17 cellular contexts compared by ENCODE assay signal in the genomic region with DNA sequence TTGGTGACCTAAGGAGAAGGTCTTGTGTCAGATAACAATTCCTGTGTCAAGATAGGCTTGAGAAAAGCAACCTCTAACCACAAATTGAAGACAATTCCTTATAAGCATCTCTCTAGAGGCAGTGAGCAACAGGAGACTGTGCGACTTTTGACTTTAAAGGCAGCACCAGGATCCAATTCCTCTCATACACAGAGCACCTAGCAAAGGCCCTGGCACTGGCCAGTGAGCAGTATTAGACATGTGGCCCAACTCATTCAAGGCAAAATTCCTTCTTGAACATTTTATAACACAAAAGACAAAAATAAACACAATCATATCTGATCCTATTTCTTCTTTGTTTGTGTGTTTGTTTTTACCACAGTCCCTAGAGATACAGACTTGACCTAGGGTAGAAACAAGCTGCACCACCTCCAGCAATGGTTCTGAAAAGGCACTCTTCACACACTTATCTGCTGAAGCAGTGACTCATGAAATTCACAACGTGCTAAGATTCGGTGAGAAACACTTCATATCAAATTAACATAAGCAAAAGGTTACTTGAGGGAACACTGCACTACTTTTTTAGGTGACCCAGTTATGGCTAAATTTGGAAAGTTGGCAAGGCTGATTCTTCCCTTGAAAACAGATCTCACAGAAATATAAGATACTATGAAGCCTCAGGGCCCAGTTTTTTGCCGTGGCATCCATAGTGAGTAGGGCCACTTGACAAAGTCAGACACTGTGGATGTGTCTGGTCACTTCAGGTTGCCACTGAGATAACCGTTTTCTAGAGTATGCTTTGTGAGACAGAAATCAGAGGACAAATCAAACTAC.
"Had no signal": no experiment of that assay in that cellular context is flagged by ENCODE, and none has a peak within 500 bp of the region (broad histone marks: within the 10 kb centered on the region; RNA-seq: fewer than 3 reads in every experiment).

No MANE protein-coding gene starts in this region.

- H3K36me3 ChIP-seq: breast epithelium, esophagus muscularis mucosa, thoracic aorta, uterus had no signal

- H3K4me3 Mint-ChIP-seq: activated naive CD8-positive, alpha-beta T cell; activated T-cell treated with anti-CD3 and anti-CD28 coated beads, Interleukin-2, amount 50 U/mL, for 4 hours; neural crest cell; stimulated activated naive CD8-positive, alpha-beta T cell treated with anti-CD3 and anti-CD28 coated beads, Interleukin-15, amount 100 ng/mL, for 72 hours had no signal

- H3K4me1 Mint-ChIP-seq: neural crest cell; stimulated activated naive CD8-positive, alpha-beta T cell treated with anti-CD3 and anti-CD28 coated beads, Interleukin-15, amount 100 ng/mL, for 72 hours had no signal

- H3K27me3 ChIP-seq: breast epithelium, esophagus muscularis mucosa, uterus had no signal

- H3K27ac ChIP-seq: breast epithelium, esophagus muscularis mucosa, parathyroid adenoma, thoracic aorta, uterus had no signal

- H2AFZ ChIP-seq: parathyroid adenoma had no signal

- H3K36me3 Mint-ChIP-seq: activated naive CD8-positive, alpha-beta T cell had no signal

- H3K4me3 ChIP-seq: breast epithelium, esophagus muscularis mucosa, thoracic aorta, uterus had no signal

- H3K9me3 ChIP-seq: breast epithelium, esophagus muscularis mucosa, thoracic aorta, uterus had no signal

- DNase-seq: activated CD4-positive, alpha-beta T cell treated with anti-CD3 and anti-CD28 coated beads for 1 hour; activated CD4-positive, alpha-beta T cell treated with anti-CD3 and anti-CD28 coated beads, Interleukin-2, amount 50 U/mL, for 48 hours; activated gamma-delta T cell; activated T-cell treated with anti-CD3 and anti-CD28 coated beads, Interleukin-2, amount 50 U/mL, for 4 hours; stimulated activated CD4-positive, alpha-beta T cell treated with anti-CD3 and anti-CD28 coated beads, Interleukin-2, amount 100 ng/mL, for 48 hours; stimulated activated naive CD8-positive, alpha-beta T cell treated with anti-CD3 and anti-CD28 coated beads, Interleukin-15, amount 100 ng/mL, for 72 hours; T-helper 9 cell; uterus had no signal

- H3K27ac Mint-ChIP-seq: activated naive CD8-positive, alpha-beta T cell; stimulated activated naive CD8-positive, alpha-beta T cell treated with anti-CD3 and anti-CD28 coated beads, Interleukin-15, amount 100 ng/mL, for 72 hours had no signal

- FAIRE-seq: islet of Langerhans had no signal

- H3K9ac ChIP-seq: parathyroid adenoma had no signal

- H3K79me2 ChIP-seq: parathyroid adenoma had no signal

- H3K27me3 Mint-ChIP-seq: activated naive CD8-positive, alpha-beta T cell; stimulated activated naive CD8-positive, alpha-beta T cell treated with anti-CD3 and anti-CD28 coated beads, Interleukin-15, amount 100 ng/mL, for 72 hours had no signal

- ATAC-seq: activated T-cell treated with anti-CD3 and anti-CD28 coated beads, Interleukin-2, amount 50 U/mL, for 4 hours; left lobe of liver; sciatic nerve; stimulated activated naive CD8-positive, alpha-beta T cell treated with anti-CD3 and anti-CD28 coated beads, Interleukin-15, amount 100 ng/mL, for 72 hours had no signal

- H3K9me3 Mint-ChIP-seq: neural crest cell had no signal

- H3K4me1 ChIP-seq: breast epithelium, parathyroid adenoma, uterus had no signal
